ENCODE assay signal across 24 cellular contexts in genomic region chrX:39909996-39910395, GRCh38.
"Had no signal": no experiment of that assay in that cellular context is flagged by ENCODE, and none has a peak within 500 bp of the region (broad histone marks: within the 10 kb centered on the region; RNA-seq: fewer than 3 reads in every experiment).

No MANE protein-coding gene starts in this region.

- H3K27me3 ChIP-seq: gastrocnemius medialis, left lung, neutrophil, pancreas, right lobe of liver, tibial nerve, upper lobe of right lung, uterus had no signal

- H3K27ac ChIP-seq: epithelial cell of prostate, gastrocnemius medialis, left lung, neutrophil, pancreas, right lobe of liver, thoracic aorta, tibial nerve, upper lobe of right lung, uterus had no signal

- H3K4me3 ChIP-seq: dorsolateral prefrontal cortex, gastrocnemius medialis, left lung, pancreas, right lobe of liver, thoracic aorta, tibial nerve, upper lobe of right lung, uterus had no signal

- H3K27ac Mint-ChIP-seq: nephron progenitor cell; stimulated activated naive B cell treated with anti-CD40 and anti-IgM and Interleukin-4, amounts not matched to agents 10 μg/mL and 1 μg/mL and 100 μg/mL, for 72 hours; stimulated activated naive CD8-positive, alpha-beta T cell treated with anti-CD3 and anti-CD28 coated beads, Interleukin-15, Interleukin-2, amounts not matched to agents 100 ng/mL and 50 ng/mL, for 24 hours had no signal

- H3K27me3 Mint-ChIP-seq: naive thymus-derived CD4-positive, alpha-beta T cell had no signal

- FAIRE-seq: colon, keratinocyte, pancreas, small intestine had no signal

- H3K36me3 Mint-ChIP-seq: naive thymus-derived CD4-positive, alpha-beta T cell; stimulated activated naive B cell treated with anti-CD40 and anti-IgM and Interleukin-4, amounts not matched to agents 10 μg/mL and 1 μg/mL and 100 μg/mL, for 72 hours had no signal

- DNase-seq: effector CD4-positive, alpha-beta T cell; gastrocnemius medialis; left cardiac atrium; left lung; mesenchymal stem cell; naive thymus-derived CD4-positive, alpha-beta T cell; nephron progenitor cell; right lobe of liver; small intestine; stimulated activated CD4-positive, alpha-beta T cell treated with anti-CD3 and anti-CD28 coated beads, Interleukin-15, amount 100 ng/mL, for 24 hours; stimulated activated CD4-positive, alpha-beta T cell treated with anti-CD3 and anti-CD28 coated beads, Interleukin-2, amount 100 ng/mL, for 48 hours; stimulated activated naive B cell treated with anti-CD40 and anti-IgM and Interleukin-4, amounts not matched to agents 10 μg/mL and 1 μg/mL and 100 μg/mL, for 72 hours; upper lobe of right lung; uterus had no signal

- H3K9me3 ChIP-seq: gastrocnemius medialis, left lung, neutrophil, pancreas, right lobe of liver, thoracic aorta, tibial nerve, upper lobe of right lung, uterus had no signal

- ATAC-seq: esophagus mucosa; gastrocnemius medialis; left cardiac atrium; left lung; naive thymus-derived CD4-positive, alpha-beta T cell; pancreas; right lobe of liver; stimulated activated naive B cell treated with anti-CD40 and anti-IgM and Interleukin-4, amounts not matched to agents 10 μg/mL and 1 μg/mL and 100 μg/mL, for 72 hours; upper lobe of right lung had no signal

- H3K9me3 Mint-ChIP-seq: stimulated activated naive B cell treated with anti-CD40 and anti-IgM and Interleukin-4, amounts not matched to agents 10 μg/mL and 1 μg/mL and 100 μg/mL, for 72 hours; stimulated activated naive CD8-positive, alpha-beta T cell treated with anti-CD3 and anti-CD28 coated beads, Interleukin-15, Interleukin-2, amounts not matched to agents 100 ng/mL and 50 ng/mL, for 24 hours had no signal

- H3K4me1 ChIP-seq: pancreas, uterus had no signal

- H3K4me3 Mint-ChIP-seq: naive thymus-derived CD4-positive, alpha-beta T cell; nephron progenitor cell; stimulated activated naive B cell treated with anti-CD40 and anti-IgM and Interleukin-4, amounts not matched to agents 10 μg/mL and 1 μg/mL and 100 μg/mL, for 72 hours; stimulated activated naive CD8-positive, alpha-beta T cell treated with anti-CD3 and anti-CD28 coated beads, Interleukin-15, Interleukin-2, amounts not matched to agents 100 ng/mL and 50 ng/mL, for 24 hours had no signal

- H3K36me3 ChIP-seq: gastrocnemius medialis, left lung, neutrophil, pancreas, right lobe of liver, thoracic aorta, tibial nerve, upper lobe of right lung, uterus had no signal
